Comparison of ENCODE assay signal across 10 cellular contexts in genomic region chr19:18895828-18896341, GRCh38. TPM values are rescaled to one million over a fixed set of nuclear protein-coding genes. Genes with fewer than 3 reads are reported as not detected.
DNase-seq lines count a peak whose midpoint lies in the region; ATAC-seq and TF ChIP-seq lines count a peak whose summit lies in the region.
"Had no signal": no experiment of that assay in that cellular context is flagged by ENCODE, and none has a peak within 500 bp of the region (broad histone marks: within the 10 kb centered on the region; RNA-seq: fewer than 3 reads in every experiment).

Gene CERS1 (minus strand): TSS chr19:18896158. CDS start chr19:18896072, 86 bp downstream.

- no CpG with 5 or more reads among the region's 88 CpGs for WGBS in mesendoderm (ENCODE audit: extremely low coverage, insufficient coverage, low lambda C conversion rate)

- H3K4me1 Mint-ChIP-seq in CD8-positive, alpha-beta T cell (ENCODE audit: low read depth): peaks cover 9% of the 10 kb centered on the region

- peaks cover 15% of the 10 kb centered on the region for H3K36me3 Mint-ChIP-seq in CD8-positive, alpha-beta T cell

- H3K9me3 Mint-ChIP-seq in CD8-positive, alpha-beta T cell: no peaks in the 10 kb centered on the region

- H4K5ac ChIP-seq in mesendoderm (ENCODE audit: low read length): no peak within 1 kb of the TSS

- H3K9ac ChIP-seq in mesendoderm (ENCODE audit: low read length): peak within 1 kb of the TSS; percentile 76
- H3K9ac ChIP-seq: KMS-11 had no signal

- H3K79me2 ChIP-seq in mesendoderm (ENCODE audit: control insufficient read depth, insufficient read depth, low read length): no peaks in the 10 kb centered on the region

- H2BK5ac ChIP-seq in mesendoderm (ENCODE audit: low read length): no peak within 1 kb of the TSS

- ATAC-seq in CD8-positive, alpha-beta T cell: peak; percentile 39

- peak within 1 kb of the TSS; percentile 77 for H3K4me3 Mint-ChIP-seq in CD8-positive, alpha-beta T cell

- H3K79me1 ChIP-seq in mesendoderm (ENCODE audit: low read length): no peaks in the 10 kb centered on the region

- peak within 1 kb of the TSS; percentile 80 for H3K56ac ChIP-seq in mesendoderm (ENCODE audit: low read length)

- CTCF ChIA-PET in CD8-positive, alpha-beta T cell (lab: Charles Lee): no interaction called here

- no peak within 1 kb of the TSS for H2BK15ac ChIP-seq in mesendoderm (replicated peaks; ENCODE audit: low read depth)

- H3K23ac ChIP-seq in mesendoderm (ENCODE audit: low read length): peak within 1 kb of the TSS; percentile 45

- H3K27me3 ChIP-seq in CD8-positive, alpha-beta T cell (ENCODE audit: insufficient read depth, low read length): peaks cover 7% of the 10 kb centered on the region
- no peaks in the 10 kb centered on the region for H3K27me3 ChIP-seq in mesendoderm (ENCODE audit: insufficient read depth, low read length, poor library complexity)
- peaks cover 5% of the 10 kb centered on the region for H3K27me3 ChIP-seq in vagina

- no peaks in the 10 kb centered on the region for H3K9me3 ChIP-seq in CD8-positive, alpha-beta T cell (ENCODE audit: low read length)
- H3K9me3 ChIP-seq in vagina: no peaks in the 10 kb centered on the region
- H3K9me3 ChIP-seq: pancreas had no signal

- no peak for TF ChIP-seq POLR2A in vagina (IDR thresholded peaks at IDR 0.05)

- H3K27ac ChIP-seq in CD8-positive, alpha-beta T cell (ENCODE audit: low read depth, low read length): no peak within 1 kb of the TSS
- H3K27ac ChIP-seq in mesendoderm (ENCODE audit: low read depth, low read length): no peak within 1 kb of the TSS
- no peak within 1 kb of the TSS for H3K27ac ChIP-seq in vagina
- H3K27ac ChIP-seq: KMS-11, pancreas had no signal

- peak within 1 kb of the TSS; percentile 64 for H3K4me2 ChIP-seq in mesendoderm (ENCODE audit: low read length)
- H3K4me2 ChIP-seq: KMS-11 had no signal

- POLR2A ChIA-PET in CD8-positive, alpha-beta T cell (lab: Charles Lee): no interaction called here

- no peaks in the 10 kb centered on the region for H3K36me3 ChIP-seq in CD8-positive, alpha-beta T cell (ENCODE audit: insufficient read depth, low read length)
- H3K36me3 ChIP-seq in mesendoderm (ENCODE audit: control insufficient read depth, insufficient read depth, low read length): peaks cover 2% of the 10 kb centered on the region
- H3K36me3 ChIP-seq in vagina: peaks cover 0 to 16% of the 10 kb centered on the region in 2 donors

- intact Hi-C loops in CD8-positive, alpha-beta T cell (cut with DNase I, micrococcal nuclease): no loop called here
- intact Hi-C loops in vagina (cut with DNase I): no loop called here

- no peak for DNase-seq in CD8-positive, alpha-beta T cell
- no peak for DNase-seq in LNCaP clone FGC (ENCODE audit: low read depth)
- DNase-seq in cardiac fibroblast (ENCODE audit: low read depth in 2 of 2): no peak
- DNase-seq in mesendoderm: peak; percentile 51
- DNase-seq in vagina (ENCODE audit: extremely low spot score in 2 of 2): no peak
- no peak for DNase-seq in NCI-H1694 treated with DMSO at 0.1 percent for 48 hours (lab: John Stamatoyannopoulos, UW)
- no peak for DNase-seq in NCI-H510A (lab: John Stamatoyannopoulos, UW)
- no peak for DNase-seq in NCI-H510A treated with DMSO at 0.1 percent for 48 hours (lab: John Stamatoyannopoulos, UW)

- no peak within 1 kb of the TSS for H3K4ac ChIP-seq in mesendoderm (ENCODE audit: low read depth, low read length)

- no peak within 1 kb of the TSS for H2BK120ac ChIP-seq in mesendoderm (ENCODE audit: low read depth, low read length)

- no peak within 1 kb of the TSS for H2AK5ac ChIP-seq in mesendoderm (ENCODE audit: low read length)

- peak within 1 kb of the TSS; percentile 6 for H3K18ac ChIP-seq in mesendoderm (ENCODE audit: low read length)

- peaks cover 7% of the 10 kb centered on the region for H3K4me1 ChIP-seq in CD8-positive, alpha-beta T cell (ENCODE audit: insufficient read depth, low read length)
- H3K4me1 ChIP-seq in mesendoderm (ENCODE audit: control insufficient read depth, low read depth, low read length) (no peaks in the 10 kb centered on the region), vagina (peaks cover 24% of the 10 kb centered on the region)
- H3K4me1 ChIP-seq: pancreas had no signal

- peaks cover 22% of the 10 kb centered on the region for H3K27me3 Mint-ChIP-seq in CD8-positive, alpha-beta T cell (ENCODE audit: low read depth)

- H3K27ac Mint-ChIP-seq in CD8-positive, alpha-beta T cell: no peak within 1 kb of the TSS

- TF ChIP-seq CTCF in CD8-positive, alpha-beta T cell (IDR thresholded peaks at IDR 0.05): no peak
- TF ChIP-seq CTCF in LNCaP clone FGC (IDR thresholded peaks at IDR 0.05; ENCODE audit: control insufficient read depth, extremely low read depth, insufficient read depth): no peak
- TF ChIP-seq CTCF in cardiac fibroblast (IDR thresholded peaks at IDR 0.05; ENCODE audit: low read depth, low read length): no peak
- no peak for TF ChIP-seq CTCF in vagina (IDR thresholded peaks at IDR 0.05)

- H4K8ac ChIP-seq in mesendoderm (ENCODE audit: low read depth, low read length): no peak within 1 kb of the TSS

- H3K4me3 ChIP-seq in CD8-positive, alpha-beta T cell (ENCODE audit: low read depth, low read length): no peak within 1 kb of the TSS
- H3K4me3 ChIP-seq in LNCaP clone FGC (ENCODE audit: low read depth, low read length): peak within 1 kb of the TSS; percentile 62
- H3K4me3 ChIP-seq in cardiac fibroblast (replicated peaks in 1 of 2; ENCODE audit: low read depth in 2 of 2, low read length in 2 of 2): peak within 1 kb of the TSS; percentile 41 to 53
- peak within 1 kb of the TSS; percentile 19 for H3K4me3 ChIP-seq in mesendoderm (ENCODE audit: low read length)
- peak within 1 kb of the TSS; percentile 42 to 46 for H3K4me3 ChIP-seq in vagina

RNA-seq across cellular contexts. Expression of gene CERS1, which starts in this region (rescaled TPM):
- not detected for total RNA-seq in CD8-positive, alpha-beta T cell
- polyA plus RNA-seq in mesendoderm (2013, experiment 1 of 2): 6.9 TPM
- polyA plus RNA-seq in mesendoderm (2013, experiment 2 of 2): 6.7 TPM
- 0.49 TPM for total RNA-seq in vagina

Comparison
In these comparisons a context has a peak if more than half of its experiments do, and no peak if none do; other contexts are left out.
1. Peak in ATAC-seq in CD8-positive, alpha-beta T cell; RNA of the gene not detected or under 1 TPM.